In genomic region chr14:49633650-49634546, GRCh38 we compare ENCODE assay signal across 8 cellular contexts. TPM values are rescaled to one million over a fixed set of nuclear protein-coding genes. Genes with fewer than 3 reads are reported as not detected.
DNase-seq lines count a peak whose midpoint lies in the region; ATAC-seq and TF ChIP-seq lines count a peak whose summit lies in the region.

No MANE protein-coding gene starts in this region.

- peak; percentile 85 for TF ChIP-seq POLR2A in GM10847 (IDR thresholded peaks at IDR 0.05; ENCODE audit: extremely low read depth, insufficient read length)
- peak; percentile 90 for TF ChIP-seq POLR2A in NB4 (IDR thresholded peaks at IDR 0.05; ENCODE audit: extremely low read depth, insufficient read length)

- peaks cover 49% of the 10 kb centered on the region for H3K4me1 Mint-ChIP-seq in activated naive CD4-positive, alpha-beta T cell treated with anti-CD3 and anti-CD28 coated beads, Interleukin-2, amount 50 U/mL, for 24 hours
- H3K4me1 Mint-ChIP-seq in glutamatergic neuron (ENCODE audit: low read depth, unreplicated experiment) (peaks cover 8% of the 10 kb centered on the region), osteocyte (ENCODE audit: unreplicated experiment) (peaks cover 46% of the 10 kb centered on the region)

- peaks cover 9% of the 10 kb centered on the region for H3K36me3 Mint-ChIP-seq in activated naive CD4-positive, alpha-beta T cell treated with anti-CD3 and anti-CD28 coated beads, Interleukin-2, amount 50 U/mL, for 24 hours
- H3K36me3 Mint-ChIP-seq in glutamatergic neuron (ENCODE audit: unreplicated experiment) (no peaks in the 10 kb centered on the region), osteocyte (ENCODE audit: unreplicated experiment) (peaks cover 17% of the 10 kb centered on the region)

- H3K4me1 ChIP-seq in thymus (ENCODE audit: control insufficient read depth, insufficient read depth, low read length): no peaks in the 10 kb centered on the region

- H3K27me3 ChIP-seq in thymus (ENCODE audit: control insufficient read depth, insufficient read depth): no peaks in the 10 kb centered on the region

- no peaks in the 10 kb centered on the region for H3K9me3 ChIP-seq in thymus (ENCODE audit: control insufficient read depth)

- WGBS in thymus: under 1% methylated on average over 99 of the region's 99 CpGs

- H3K27ac Mint-ChIP-seq in activated naive CD4-positive, alpha-beta T cell treated with anti-CD3 and anti-CD28 coated beads, Interleukin-2, amount 50 U/mL, for 24 hours: peak overlapping the region; percentile 93
- peak overlapping the region; percentile 99 for H3K27ac Mint-ChIP-seq in glutamatergic neuron (ENCODE audit: unreplicated experiment)
- peak overlapping the region; percentile 91 for H3K27ac Mint-ChIP-seq in osteocyte (ENCODE audit: unreplicated experiment)

- no peaks in the 10 kb centered on the region for H3K9me3 Mint-ChIP-seq in activated naive CD4-positive, alpha-beta T cell treated with anti-CD3 and anti-CD28 coated beads, Interleukin-2, amount 50 U/mL, for 24 hours
- H3K9me3 Mint-ChIP-seq in glutamatergic neuron (ENCODE audit: unreplicated experiment): peaks cover 12% of the 10 kb centered on the region
- no peaks in the 10 kb centered on the region for H3K9me3 Mint-ChIP-seq in osteocyte (ENCODE audit: unreplicated experiment)

- H3K27me3 Mint-ChIP-seq in activated naive CD4-positive, alpha-beta T cell treated with anti-CD3 and anti-CD28 coated beads, Interleukin-2, amount 50 U/mL, for 24 hours: no peaks in the 10 kb centered on the region
- H3K27me3 Mint-ChIP-seq in glutamatergic neuron (ENCODE audit: unreplicated experiment) (peaks cover 13% of the 10 kb centered on the region), osteocyte (ENCODE audit: unreplicated experiment) (no peaks in the 10 kb centered on the region)

- peak overlapping the region; percentile 100 for H3K4me3 ChIP-seq in NB4 (ENCODE audit: low read depth, low read length)
- H3K4me3 ChIP-seq in thymus (ENCODE audit: low read length): peak overlapping the region; percentile 86

- peak overlapping the region; percentile 97 for H3K27ac ChIP-seq in thymus (ENCODE audit: low read depth)

- peak; percentile 98 for DNase-seq in NB4 (ENCODE audit: low read depth)
- peak; percentile 92 for DNase-seq in SK-N-DZ (ENCODE audit: low spot score)
- peak; percentile 97 for DNase-seq in glutamatergic neuron
- peak; percentile 98 for DNase-seq in osteocyte (ENCODE audit: extremely low spot score, unreplicated experiment)

- H3K4me3 Mint-ChIP-seq in activated naive CD4-positive, alpha-beta T cell treated with anti-CD3 and anti-CD28 coated beads, Interleukin-2, amount 50 U/mL, for 24 hours: peak overlapping the region; percentile 99
- H3K4me3 Mint-ChIP-seq in glutamatergic neuron (ENCODE audit: unreplicated experiment) (peak overlapping the region; percentile 99), osteocyte (ENCODE audit: unreplicated experiment) (peak overlapping the region; percentile 96)

- TF ChIP-seq CTCF in NB4 (IDR thresholded peaks at IDR 0.05; ENCODE audit: low read depth, low read length) (peak; percentile 67), glutamatergic neuron (IDR thresholded peaks at IDR 0.05; ENCODE audit: partially characterized antibody, unreplicated experiment) (peak; percentile 80), osteocyte (IDR thresholded peaks at IDR 0.05) (peak; percentile 90)

- H3K36me3 ChIP-seq in thymus (ENCODE audit: control insufficient read depth, insufficient read depth): no peaks in the 10 kb centered on the region

- peak; percentile 77 for ATAC-seq in HG02588 (IDR thresholded peaks at IDR 0.05; ENCODE audit: unreplicated experiment)

RNA-seq across cellular contexts. Expression of gene DNAAF2, which starts 1.1 kb away (rescaled TPM):
- 30.3 and 32.2 TPM in 2 replicates for polyA plus RNA-seq in SK-N-DZ (2014; cell fraction: cytosol; rRNA removed)
- 14.4 and 19.0 TPM in 2 replicates for polyA plus RNA-seq in SK-N-DZ (2014; cell fraction: nucleus; rRNA removed)
- total RNA-seq in glutamatergic neuron (ENCODE audit: unreplicated experiment) (19.1 TPM), osteocyte (7.3 and 8.4 TPM in 2 replicates)
- polyA plus RNA-seq in thymus: 9.0 TPM

RNA-seq across cellular contexts. Expression of gene MGAT2, which starts 13.3 kb away (rescaled TPM):
- polyA plus RNA-seq in SK-N-DZ (2014; cell fraction: cytosol; rRNA removed): 23.6 and 25.6 TPM in 2 replicates
- polyA plus RNA-seq in SK-N-DZ (2014; cell fraction: nucleus; rRNA removed): 13.4 and 15.9 TPM in 2 replicates
- total RNA-seq in glutamatergic neuron (ENCODE audit: unreplicated experiment): 20.6 TPM
- 46.6 and 50.6 TPM in 2 replicates for total RNA-seq in osteocyte
- 29.9 TPM for polyA plus RNA-seq in thymus

RNA-seq across cellular contexts. Expression of gene RPL36AL, which starts 13.5 kb away (rescaled TPM):
- 115 and 122 TPM in 2 replicates for polyA plus RNA-seq in SK-N-DZ (2014; cell fraction: cytosol; rRNA removed)
- 54.9 and 58.3 TPM in 2 replicates for polyA plus RNA-seq in SK-N-DZ (2014; cell fraction: nucleus; rRNA removed)
- total RNA-seq in glutamatergic neuron (ENCODE audit: unreplicated experiment): 94.2 TPM
- total RNA-seq in osteocyte: 171 and 187 TPM in 2 replicates
- polyA plus RNA-seq in thymus: 619 TPM

RNA-seq across cellular contexts. Expression of gene LRR1, which starts 35.2 kb away (rescaled TPM):
- 29.1 and 34.8 TPM in 2 replicates for polyA plus RNA-seq in SK-N-DZ (2014; cell fraction: cytosol; rRNA removed)
- polyA plus RNA-seq in SK-N-DZ (2014; cell fraction: nucleus; rRNA removed): 16.7 and 20.4 TPM in 2 replicates
- total RNA-seq in glutamatergic neuron (ENCODE audit: unreplicated experiment): 8.0 TPM
- total RNA-seq in osteocyte: 7.4 and 8.1 TPM in 2 replicates
- 17.0 TPM for polyA plus RNA-seq in thymus

RNA-seq across cellular contexts. Expression of gene RPS29, which starts 47.7 kb away (rescaled TPM):
- 7,281 and 7,959 TPM in 2 replicates for polyA plus RNA-seq in SK-N-DZ (2014; cell fraction: cytosol; rRNA removed)
- 4,100 and 8,176 TPM in 2 replicates for polyA plus RNA-seq in SK-N-DZ (2014; cell fraction: nucleus; rRNA removed)
- total RNA-seq in glutamatergic neuron (ENCODE audit: unreplicated experiment): 635 TPM
- total RNA-seq in osteocyte: 935 and 1,004 TPM in 2 replicates
- polyA plus RNA-seq in thymus: 5,388 TPM

Comparison
In these comparisons a context has a peak if more than half of its experiments do, and no peak if none do; other contexts are left out.
1. Peak in every context shown above with its lines: DNase-seq, ATAC-seq, H3K4me3 ChIP-seq and H3K27ac ChIP-seq.